8 cellular contexts compared by ENCODE assay signal in genomic region chr7:91089382-91089963, GRCh38.
DNase-seq lines count a peak whose midpoint lies in the region; ATAC-seq, FAIRE-seq and TF ChIP-seq lines count a peak whose summit lies in the region.

No MANE protein-coding gene starts in this region.

- H3K79me2 ChIP-seq in PC-3 (ENCODE audit: low read length) (no peaks in the 10 kb centered on the region), H1 (ENCODE audit: control insufficient read depth in 1 of 2, insufficient read depth in 2 of 2, low read length in 2 of 2) (no peaks in the 10 kb centered on the region)

- peak; percentile 76 to 77 for TF ChIP-seq CTCF in Caco-2 (IDR thresholded peaks at IDR 0.05; ENCODE audit: insufficient read depth in 1 of 2, low read depth in 1 of 2, low read length in 1 of 2, severe bottlenecking in 1 of 2, unreplicated experiment in 1 of 2)
- TF ChIP-seq CTCF in PC-3 (conservative IDR thresholded peaks at IDR 0.05; ENCODE audit: low read depth, low read length), result peak; percentile 88
- peak in 1 of 3 experiments; percentile 51; a peak in 2 of 4 replicates for TF ChIP-seq CTCF in H1 (IDR thresholded peaks at IDR 0.05; ENCODE audit: control extremely low read depth in 1 of 3, insufficient read depth in 1 of 3, low read depth in 1 of 3, low read length in 3 of 3)

- no peaks in the 10 kb centered on the region for H3K9me3 Mint-ChIP-seq in Caco-2 (ENCODE audit: unreplicated experiment)
- peaks cover 0 to 3% (median 0%) of the 10 kb centered on the region in 7 donors for H3K9me3 Mint-ChIP-seq in naive B cell

- no peak for TF ChIP-seq EP300 in H1 (IDR thresholded peaks at IDR 0.05; ENCODE audit: borderline replicate concordance in 1 of 2, low read depth in 2 of 2, low read length in 2 of 2)

- POLR2A ChIA-PET in Caco-2 (lab: Charles Lee), result no interaction called here
- POLR2A ChIA-PET in PC-3 (lab: Charles Lee; ENCODE audit: unreplicated experiment), result no interaction called here
- POLR2A ChIA-PET in H1 (lab: Charles Lee; ENCODE audit: partially characterized antibody), result no interaction called here

- CTCF ChIA-PET in Caco-2 (lab: Charles Lee), result interaction anchor here (0.5 to 0.6 kb wide), 2 partner anchors 78 to 224 kb away, joined by 3 read pairs; no protein-coding TSS in a partner anchor
- CTCF ChIA-PET in PC-3 (lab: Charles Lee), result interaction anchor here (0.6 kb wide), 3 partner anchors 263 to 481 kb away, joined by 3 to 4 read pairs (median 4); no protein-coding TSS in a partner anchor
- CTCF ChIA-PET in H1 (lab: Charles Lee; ENCODE audit: partially characterized antibody), result interaction anchor here (0.6 to 3.0 kb wide), 26 partner anchors 8 to 669 kb away, joined by 3 to 16 read pairs (median 4); no protein-coding TSS in a partner anchor

- peak; percentile 51 to 59 for TF ChIP-seq RAD21 in H1 (IDR thresholded peaks at IDR 0.05 in 1 of 2, conservative IDR thresholded peaks at IDR 0.05 in 1 of 2; ENCODE audit: low read depth in 2 of 2, low read length in 2 of 2)

- H2BK120ac ChIP-seq in H1 (replicated peaks; ENCODE audit: low read depth, low read length), result no peak overlapping the region

- H3K27me3 ChIP-seq in Caco-2 (replicated peaks; ENCODE audit: control insufficient read depth, insufficient read depth, low read length) (no peaks in the 10 kb centered on the region), PC-3 (ENCODE audit: low read length) (no peaks in the 10 kb centered on the region), H1 (replicated peaks in 1 of 4; ENCODE audit: control insufficient read depth in 3 of 4, extremely low read depth in 1 of 4, insufficient read depth in 3 of 4, low read length in 3 of 4) (peaks cover 0 to 1% (median 0%) of the 10 kb centered on the region in 4 experiments; a peak in 1 of 7 replicates)

- no peak for TF ChIP-seq POLR2A in H1 (IDR thresholded peaks at IDR 0.05; ENCODE audit: control extremely low read depth in 1 of 2, low read depth in 2 of 2, low read length in 2 of 2)

- H3K23ac ChIP-seq in H1 (ENCODE audit: insufficient read length), result no peak overlapping the region

- H3K4me3 ChIP-seq in Caco-2 (ENCODE audit: low read depth, low read length), result no peak overlapping the region
- peak overlapping the region; percentile 38; the same call in 1 of the 2 replicates for H3K4me3 ChIP-seq in PC-3 (ENCODE audit: low read length)
- H3K4me3 ChIP-seq in H1 (ENCODE audit: extremely low read depth in 1 of 4, insufficient read depth in 2 of 4, low read depth in 3 of 4, low read length in 4 of 4), result no peak overlapping the region

- peak overlapping the region; percentile 75 for H3K4me2 ChIP-seq in PC-3 (ENCODE audit: low read length)
- H3K4me2 ChIP-seq in H1 (ENCODE audit: insufficient read depth in 1 of 2, low read depth in 2 of 2, low read length in 2 of 2), result no peak overlapping the region; a peak in 1 of 4 replicates

- H3K4ac ChIP-seq in H1 (replicated peaks; ENCODE audit: insufficient read length, low read depth, low read length), result no peak overlapping the region

- no peak overlapping the region for H3K18ac ChIP-seq in H1 (ENCODE audit: extremely low read depth, low read length)

- peak; percentile 7 for FAIRE-seq in H1 (lab: Jason Lieb, UNC)

- no peak overlapping the region for H2BK5ac ChIP-seq in H1 (ENCODE audit: low read depth, low read length)

- H2BK12ac ChIP-seq in H1 (ENCODE audit: low read depth, low read length), result no peak overlapping the region

- H3K4me1 Mint-ChIP-seq in Caco-2 (ENCODE audit: low read depth, unreplicated experiment), result no peaks in the 10 kb centered on the region
- H3K4me1 Mint-ChIP-seq in naive B cell, result peaks cover 8 to 18% (median 15%) of the 10 kb centered on the region in 3 donors

- peak overlapping the region; percentile 30 for H3K4me3 Mint-ChIP-seq in Caco-2 (ENCODE audit: unreplicated experiment)
- H3K4me3 Mint-ChIP-seq in naive B cell, result no peak overlapping the region

- no peak overlapping the region for H3K27ac ChIP-seq in PC-3 (ENCODE audit: low read length)
- H3K27ac ChIP-seq in H1 (ENCODE audit: low read depth, low read length), result no peak overlapping the region

- no peaks in the 10 kb centered on the region for H4K20me1 ChIP-seq in PC-3 (ENCODE audit: low read length)
- H4K20me1 ChIP-seq in H1 (replicated peaks in 1 of 2; ENCODE audit: control insufficient read depth in 1 of 2, insufficient read depth in 2 of 2, low read length in 2 of 2), result no peaks in the 10 kb centered on the region

- no peak overlapping the region for H2AK5ac ChIP-seq in H1 (ENCODE audit: low read depth, low read length)

- H3K56ac ChIP-seq in H1 (replicated peaks; ENCODE audit: insufficient read length, low read depth, low read length), result no peak overlapping the region

- H3K27ac Mint-ChIP-seq in Caco-2 (ENCODE audit: unreplicated experiment) (no peak overlapping the region), naive B cell (no peak overlapping the region)

- BruUV-seq in Caco-2 (replicated peaks; lab: Mats Ljungman, UMichigan) (no TSS peak), PC-3 (replicated peaks; lab: Mats Ljungman, UMichigan) (no TSS peak)

- no peak overlapping the region for H4K8ac ChIP-seq in H1 (ENCODE audit: extremely low read depth, insufficient read depth, low read length)

- no peaks in the 10 kb centered on the region for H3K23me2 ChIP-seq in H1 (ENCODE audit: low read depth, low read length)

- ATAC-seq in GM19351 (IDR thresholded peaks at IDR 0.05; ENCODE audit: unreplicated experiment) (peak; percentile 85), PC-3 (peak; percentile 67), naive B cell (ENCODE audit: low read depth in 2 of 2) (peak; percentile 23 to 60), GM19463 (IDR thresholded peaks at IDR 0.05; ENCODE audit: unreplicated experiment) (no peak)

- H3K79me1 ChIP-seq in H1 (ENCODE audit: low read depth, low read length), result no peaks in the 10 kb centered on the region

- H3K36me3 ChIP-seq in Caco-2 (ENCODE audit: control insufficient read depth, insufficient read depth, low read length) (no peaks in the 10 kb centered on the region), PC-3 (ENCODE audit: low read depth, low read length) (no peaks in the 10 kb centered on the region), H1 (ENCODE audit: control insufficient read depth in 2 of 4, insufficient read depth in 4 of 4, low read length in 3 of 4) (no peaks in the 10 kb centered on the region)

- no peak overlapping the region for H2BK15ac ChIP-seq in H1 (ENCODE audit: low read length)

- H3K9me3 ChIP-seq in Caco-2 (no peaks in the 10 kb centered on the region), PC-3 (ENCODE audit: low read length) (no peaks in the 10 kb centered on the region), H1 (ENCODE audit: insufficient read depth in 2 of 2, low read depth in 1 of 2, low read length in 1 of 2) (no peaks in the 10 kb centered on the region)

- H3K27me3 Mint-ChIP-seq in Caco-2 (ENCODE audit: insufficient read depth, unreplicated experiment) (no peaks in the 10 kb centered on the region), naive B cell (no peaks in the 10 kb centered on the region)

- no peaks in the 10 kb centered on the region for H3F3A ChIP-seq in PC-3 (ENCODE audit: low read length, unreplicated experiment)

- H2AFZ ChIP-seq in PC-3 (ENCODE audit: low read length) (no peak overlapping the region; the same call in 1 of the 2 replicates), H1 (ENCODE audit: low read length) (no peak overlapping the region)

- no peak overlapping the region for H4K5ac ChIP-seq in H1 (ENCODE audit: insufficient read length, low read depth, low read length)

- no peak overlapping the region for H3K14ac ChIP-seq in H1 (ENCODE audit: insufficient read length)

- H3K4me1 ChIP-seq in Caco-2, result no peaks in the 10 kb centered on the region
- no peaks in the 10 kb centered on the region for H3K4me1 ChIP-seq in PC-3 (ENCODE audit: insufficient read depth, low read length)
- H3K4me1 ChIP-seq in H1 (replicated peaks in 1 of 4; ENCODE audit: control insufficient read depth in 3 of 4, insufficient read depth in 4 of 4, low read length in 3 of 4), result no peaks in the 10 kb centered on the region

- H3K36me3 Mint-ChIP-seq in Caco-2 (ENCODE audit: insufficient read depth, unreplicated experiment), result no peaks in the 10 kb centered on the region
- peaks cover 21 to 26% of the 10 kb centered on the region in 2 donors for H3K36me3 Mint-ChIP-seq in naive B cell

- no peaks in the 10 kb centered on the region for H3K9me2 ChIP-seq in PC-3 (replicated peaks; ENCODE audit: low read length)

- H4K91ac ChIP-seq in H1 (replicated peaks; ENCODE audit: insufficient read length, low read length), result no peak overlapping the region

- H2BK20ac ChIP-seq in H1 (ENCODE audit: low read length), result no peak overlapping the region

- DNase-seq in Caco-2, result peak in 1 of 2 experiments; percentile 26
- peak; percentile 35 for DNase-seq in HT1080 (ENCODE audit: low read depth)
- DNase-seq in PC-3, result peak; percentile 40
- DNase-seq in H1 (ENCODE audit: low read depth in 1 of 2, low spot score in 2 of 2), result no peak
- peak; percentile 11 for DNase-seq in naive B cell
- DNase-seq in stimulated activated CD4-positive, alpha-beta T cell treated with anti-CD3 and anti-CD28 coated beads, Interleukin-2, amount 100 ng/mL, for 24 hours, result no peak

- intact Hi-C loops in Caco-2 (cut with micrococcal nuclease; ENCODE audit: unreplicated experiment), result loop anchor here (2.0 to 5.0 kb wide), 3 partner anchors 175 to 695 kb away; partner anchors contain the start of gene FZD1
- intact Hi-C loops in PC-3 (cut with micrococcal nuclease), result loop anchor here (1.0 to 10.0 kb wide), 6 partner anchors 138 to 765 kb away; partner anchors contain the start of gene FZD1

- no peak overlapping the region for H3K9ac ChIP-seq in PC-3 (ENCODE audit: low read length)
- no peak overlapping the region for H3K9ac ChIP-seq in H1 (replicated peaks in 1 of 4; ENCODE audit: extremely low read depth in 1 of 4, low read depth in 3 of 4, low read length in 3 of 4)

- 57% methylated on average over 5 of the region's 5 CpGs; no CpG with 5 or more reads in 1 of the 2 experiments for WGBS in H1 (ENCODE audit: extremely low coverage in 1 of 2, insufficient coverage in 1 of 2, insufficient read length in 1 of 2, insufficient replicate concordance in 2 of 2, low coverage in 1 of 2, low lambda C conversion rate in 2 of 2, missing lambda C conversion rate in 1 of 2), 2 experiments

TF ChIP-seq in H1, 55 proteins besides CTCF, POLR2A, EP300 and RAD21 (continues in another document):
- TF ChIP-seq SIX5 (IDR thresholded peaks at IDR 0.05; ENCODE audit: low read depth, low read length) (no peak), SRF (IDR thresholded peaks at IDR 0.05; ENCODE audit: low read depth, low read length) (no peak), USF2 (IDR thresholded peaks at IDR 0.05; ENCODE audit: low read length) (no peak)
- TF ChIP-seq, protein P1, sequence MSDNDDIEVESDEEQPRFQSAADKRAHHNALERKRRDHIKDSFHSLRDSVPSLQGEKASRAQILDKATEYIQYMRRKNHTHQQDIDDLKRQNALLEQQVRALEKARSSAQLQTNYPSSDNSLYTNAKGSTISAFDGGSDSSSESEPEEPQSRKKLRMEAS (IDR thresholded peaks at IDR 0.05), result no peak

Comparison
In these comparisons a context has a peak if more than half of its experiments do, and no peak if none do; other contexts are left out.
1. DNase-seq: peak in HT1080 (single experiment), PC-3 (single experiment) and naive B cell (single experiment); none in H1 (0 of 2) and stimulated activated CD4-positive, alpha-beta T cell treated with anti-CD3 and anti-CD28 coated beads, Interleukin-2, amount 100 ng/mL, for 24 hours (0 of 2).